ENCODE assay signal across 16 cellular contexts in the genomic region with DNA sequence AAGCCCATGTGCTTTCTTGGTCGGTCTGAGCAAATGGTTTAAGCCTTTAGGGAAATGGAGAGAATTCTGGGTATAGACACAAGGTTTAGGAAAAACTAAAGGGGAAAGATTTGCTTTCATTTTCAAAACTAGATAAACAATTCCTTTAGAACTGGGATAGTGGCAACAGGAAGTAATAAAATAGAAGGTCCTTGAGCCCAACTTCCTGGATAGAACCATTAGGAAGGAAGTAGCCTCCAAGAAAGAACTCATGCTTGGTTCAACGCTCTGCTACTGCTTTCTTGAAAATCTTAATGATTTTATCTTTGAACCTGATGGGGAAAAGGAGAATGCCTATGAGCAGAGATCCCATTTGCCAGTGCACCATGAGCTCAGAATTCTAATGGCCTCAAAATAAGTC.
"Had no signal": no experiment of that assay in that cellular context is flagged by ENCODE, and none has a peak within 500 bp of the region (broad histone marks: within the 10 kb centered on the region; RNA-seq: fewer than 3 reads in every experiment).

No MANE protein-coding gene starts in this region.

- H3K4me3 ChIP-seq: left lung, psoas muscle, testis had no signal

- H3K4me1 ChIP-seq: left lung, testis had no signal

- FAIRE-seq: TTC549 had no signal

- DNase-seq: activated effector memory CD4-positive, alpha-beta T cell treated with Interleukin-2 at 50 U/mL for 16 hours; amniotic stem cell; brain microvascular endothelial cell; dermis blood vessel endothelial cell; foreskin fibroblast; glutamatergic neuron; left lung; mesendoderm; nephron progenitor cell; psoas muscle; stimulated activated CD4-positive, alpha-beta T cell treated with anti-CD3 and anti-CD28 coated beads, Interleukin-4, amount 100 ng/mL, for 1 hour; stimulated activated CD8-positive, alpha-beta memory T cell treated with anti-CD3 and anti-CD28 coated beads, Interleukin-4, amount 100 ng/mL, for 48 hours; T-helper 17 cell; testis had no signal

- H3K9me3 ChIP-seq: left lung, psoas muscle, testis had no signal

- ATAC-seq: left lung, psoas muscle, sciatic nerve, T-helper 17 cell had no signal

- H3K36me3 ChIP-seq: brain microvascular endothelial cell, left lung had no signal

- H3K27me3 ChIP-seq: brain microvascular endothelial cell, left lung, testis had no signal

- H3K27ac ChIP-seq: brain microvascular endothelial cell, left lung, psoas muscle, testis had no signal
